In the genomic region with DNA sequence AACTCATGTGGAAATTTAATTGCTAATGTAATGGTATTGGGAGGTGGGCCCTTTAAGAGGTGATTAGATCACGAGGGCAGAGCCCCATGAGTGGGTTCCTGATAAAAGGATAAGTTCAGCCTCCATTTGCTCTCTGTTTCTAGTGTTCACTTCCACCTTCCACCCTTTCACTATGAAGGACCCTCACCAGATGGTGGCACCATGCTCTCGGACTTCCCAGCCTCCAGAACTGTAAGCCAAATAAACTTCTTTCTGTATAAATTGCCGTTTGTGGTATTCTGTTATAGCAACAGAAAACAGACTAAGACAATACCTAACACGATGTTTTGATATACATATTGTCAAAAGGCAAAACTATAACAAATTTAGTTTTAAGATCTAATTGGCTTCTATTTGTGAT, we compare ENCODE assay signal across 1 cellular context.
TF ChIP-seq lines count a peak whose summit lies in the region.

No MANE protein-coding gene starts in this region.

TF ChIP-seq in GM12878, 131 proteins besides CTCF, POLR2A, EP300 and RAD21 (continued from another document):
- TF ChIP-seq, protein P1, sequence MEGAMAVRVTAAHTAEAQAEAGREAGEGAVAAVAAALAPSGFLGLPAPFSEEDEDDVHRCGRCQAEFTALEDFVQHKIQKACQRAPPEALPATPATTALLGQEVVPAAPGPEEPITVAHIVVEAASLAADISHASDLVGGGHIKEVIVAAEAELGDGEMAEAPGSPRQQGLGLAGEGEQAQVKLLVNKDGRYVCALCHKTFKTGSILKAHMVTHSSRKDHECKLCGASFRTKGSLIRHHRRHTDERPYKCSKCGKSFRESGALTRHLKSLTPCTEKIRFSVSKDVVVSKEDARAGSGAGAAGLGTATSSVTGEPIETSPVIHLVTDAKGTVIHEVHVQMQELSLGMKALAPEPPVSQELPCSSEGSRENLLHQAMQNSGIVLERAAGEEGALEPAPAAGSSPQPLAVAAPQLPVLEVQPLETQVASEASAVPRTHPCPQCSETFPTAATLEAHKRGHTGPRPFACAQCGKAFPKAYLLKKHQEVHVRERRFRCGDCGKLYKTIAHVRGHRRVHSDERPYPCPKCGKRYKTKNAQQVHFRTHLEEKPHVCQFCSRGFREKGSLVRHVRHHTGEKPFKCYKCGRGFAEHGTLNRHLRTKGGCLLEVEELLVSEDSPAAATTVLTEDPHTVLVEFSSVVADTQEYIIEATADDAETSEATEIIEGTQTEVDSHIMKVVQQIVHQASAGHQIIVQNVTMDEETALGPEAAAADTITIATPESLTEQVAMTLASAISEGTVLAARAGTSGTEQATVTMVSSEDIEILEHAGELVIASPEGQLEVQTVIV (IDR thresholded peaks at IDR 0.05; ENCODE audit: borderline replicate concordance, partially characterized antibody): no peak
- TF ChIP-seq RB1 (IDR thresholded peaks at IDR 0.05; ENCODE audit: borderline replicate concordance): no peak
- TF ChIP-seq NFYA (IDR thresholded peaks at IDR 0.05; ENCODE audit: borderline replicate concordance, low read depth, low read length): no peak
- TF ChIP-seq PAX5 (IDR thresholded peaks at IDR 0.05; ENCODE audit: borderline replicate concordance, low read depth, low read length): no peak
- TF ChIP-seq, protein P2, sequence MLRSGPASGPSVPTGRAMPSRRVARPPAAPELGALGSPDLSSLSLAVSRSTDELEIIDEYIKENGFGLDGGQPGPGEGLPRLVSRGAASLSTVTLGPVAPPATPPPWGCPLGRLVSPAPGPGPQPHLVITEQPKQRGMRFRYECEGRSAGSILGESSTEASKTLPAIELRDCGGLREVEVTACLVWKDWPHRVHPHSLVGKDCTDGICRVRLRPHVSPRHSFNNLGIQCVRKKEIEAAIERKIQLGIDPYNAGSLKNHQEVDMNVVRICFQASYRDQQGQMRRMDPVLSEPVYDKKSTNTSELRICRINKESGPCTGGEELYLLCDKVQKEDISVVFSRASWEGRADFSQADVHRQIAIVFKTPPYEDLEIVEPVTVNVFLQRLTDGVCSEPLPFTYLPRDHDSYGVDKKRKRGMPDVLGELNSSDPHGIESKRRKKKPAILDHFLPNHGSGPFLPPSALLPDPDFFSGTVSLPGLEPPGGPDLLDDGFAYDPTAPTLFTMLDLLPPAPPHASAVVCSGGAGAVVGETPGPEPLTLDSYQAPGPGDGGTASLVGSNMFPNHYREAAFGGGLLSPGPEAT (IDR thresholded peaks at IDR 0.05; ENCODE audit: low read depth): no peak
- TF ChIP-seq SMARCA5 (IDR thresholded peaks at IDR 0.05): no peak
TF ChIP-seq in GM12878: peak in this region for 0.
